20 cellular contexts compared by ENCODE assay signal in the genomic region with DNA sequence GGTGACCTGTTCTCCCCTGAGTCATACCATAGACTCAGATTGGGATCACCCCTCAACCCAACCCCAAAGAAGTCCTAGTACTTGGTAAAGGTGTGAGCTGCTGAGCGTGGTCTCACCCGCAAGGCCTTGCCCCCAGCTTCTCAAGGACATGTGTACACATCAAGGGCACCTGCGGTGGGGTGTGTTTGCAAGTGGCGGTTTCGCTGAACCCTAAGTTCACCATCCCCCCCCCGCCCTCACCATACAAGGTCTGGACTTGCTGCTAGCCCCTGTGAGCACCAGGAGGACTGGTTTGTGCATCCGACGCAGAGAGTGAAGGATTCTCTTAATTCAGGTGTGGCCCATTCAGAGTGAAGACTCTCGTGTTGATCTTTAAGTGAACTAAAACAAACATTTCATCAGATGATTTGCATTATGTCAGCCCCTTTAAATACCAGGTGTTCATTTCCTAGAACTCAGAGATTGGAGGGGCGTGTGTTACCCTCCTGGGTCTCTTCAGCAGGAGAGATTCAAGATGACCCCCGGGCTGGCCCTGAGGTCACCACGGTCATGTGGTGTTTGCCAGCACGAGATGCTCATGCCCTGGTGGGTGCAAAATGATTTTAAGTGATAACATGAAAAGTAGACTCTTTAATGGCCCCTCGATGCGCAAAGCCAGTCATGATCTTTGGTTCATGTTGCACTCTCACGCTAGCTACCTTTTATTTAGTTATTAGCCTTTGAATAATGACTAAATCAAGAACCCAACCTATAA.
"Had no signal": no experiment of that assay in that cellular context is flagged by ENCODE, and none has a peak within 500 bp of the region (broad histone marks: within the 10 kb centered on the region; RNA-seq: fewer than 3 reads in every experiment).

No MANE protein-coding gene starts in this region.

- ATAC-seq: activated naive CD8-positive, alpha-beta T cell treated with anti-CD3 and anti-CD28 coated beads, Interleukin-2, amount 50 U/mL, for 24 hours; left colon; psoas muscle; right cardiac atrium had no signal

- DNase-seq: activated CD4-positive, alpha-beta T cell treated with anti-CD3 and anti-CD28 coated beads, Interleukin-2, amount 10 ng/mL, durations not matched to agents 24 days and 14 days; activated CD4-positive, CD25-positive, alpha-beta regulatory T cell; activated naive CD8-positive, alpha-beta T cell treated with anti-CD3 and anti-CD28 coated beads, Interleukin-2, amount 50 U/mL, for 24 hours; anterior cingulate cortex; brain microvascular endothelial cell; central memory CD4-positive, alpha-beta T cell; endodermal cell; foreskin fibroblast; left colon; ovary; psoas muscle; right cardiac atrium; SK-N-SH; small intestine; stimulated activated CD4-positive, alpha-beta T cell treated with anti-CD3 and anti-CD28 coated beads, Interleukin-15, amount 100 ng/mL, for 24 hours; stimulated activated CD4-positive, alpha-beta T cell treated with anti-CD3 and anti-CD28 coated beads, Interleukin-2, amount 100 ng/mL, for 48 hours; stimulated activated naive CD8-positive, alpha-beta T cell treated with anti-CD3 and anti-CD28 coated beads, Interleukin-15, amount 100 ng/mL, for 72 hours; T-helper 1 cell; T-helper 9 cell; trophoblast cell had no signal

- H3K4me3 Mint-ChIP-seq: activated CD4-positive, alpha-beta T cell treated with anti-CD3 and anti-CD28 coated beads, Interleukin-2, amount 10 ng/mL, durations not matched to agents 24 days and 14 days; activated naive CD8-positive, alpha-beta T cell treated with anti-CD3 and anti-CD28 coated beads, Interleukin-2, amount 50 U/mL, for 24 hours; endodermal cell; stimulated activated naive CD8-positive, alpha-beta T cell treated with anti-CD3 and anti-CD28 coated beads, Interleukin-15, amount 100 ng/mL, for 72 hours had no signal

- H3K4me1 Mint-ChIP-seq: activated CD4-positive, alpha-beta T cell treated with anti-CD3 and anti-CD28 coated beads, Interleukin-2, amount 10 ng/mL, durations not matched to agents 24 days and 14 days; activated naive CD8-positive, alpha-beta T cell treated with anti-CD3 and anti-CD28 coated beads, Interleukin-2, amount 50 U/mL, for 24 hours; endodermal cell had no signal

- H3K9me3 Mint-ChIP-seq: activated CD4-positive, alpha-beta T cell treated with anti-CD3 and anti-CD28 coated beads, Interleukin-2, amount 10 ng/mL, durations not matched to agents 24 days and 14 days; activated naive CD8-positive, alpha-beta T cell treated with anti-CD3 and anti-CD28 coated beads, Interleukin-2, amount 50 U/mL, for 24 hours; endodermal cell; stimulated activated naive CD8-positive, alpha-beta T cell treated with anti-CD3 and anti-CD28 coated beads, Interleukin-15, amount 100 ng/mL, for 72 hours had no signal

- H3K27me3 Mint-ChIP-seq: activated CD4-positive, alpha-beta T cell treated with anti-CD3 and anti-CD28 coated beads, Interleukin-2, amount 10 ng/mL, durations not matched to agents 24 days and 14 days; activated naive CD8-positive, alpha-beta T cell treated with anti-CD3 and anti-CD28 coated beads, Interleukin-2, amount 50 U/mL, for 24 hours; stimulated activated naive CD8-positive, alpha-beta T cell treated with anti-CD3 and anti-CD28 coated beads, Interleukin-15, amount 100 ng/mL, for 72 hours had no signal

- H3K27ac Mint-ChIP-seq: activated CD4-positive, alpha-beta T cell treated with anti-CD3 and anti-CD28 coated beads, Interleukin-2, amount 10 ng/mL, durations not matched to agents 24 days and 14 days; activated naive CD8-positive, alpha-beta T cell treated with anti-CD3 and anti-CD28 coated beads, Interleukin-2, amount 50 U/mL, for 24 hours; endodermal cell had no signal
